8 cellular contexts compared by ENCODE assay signal in the genomic region with DNA sequence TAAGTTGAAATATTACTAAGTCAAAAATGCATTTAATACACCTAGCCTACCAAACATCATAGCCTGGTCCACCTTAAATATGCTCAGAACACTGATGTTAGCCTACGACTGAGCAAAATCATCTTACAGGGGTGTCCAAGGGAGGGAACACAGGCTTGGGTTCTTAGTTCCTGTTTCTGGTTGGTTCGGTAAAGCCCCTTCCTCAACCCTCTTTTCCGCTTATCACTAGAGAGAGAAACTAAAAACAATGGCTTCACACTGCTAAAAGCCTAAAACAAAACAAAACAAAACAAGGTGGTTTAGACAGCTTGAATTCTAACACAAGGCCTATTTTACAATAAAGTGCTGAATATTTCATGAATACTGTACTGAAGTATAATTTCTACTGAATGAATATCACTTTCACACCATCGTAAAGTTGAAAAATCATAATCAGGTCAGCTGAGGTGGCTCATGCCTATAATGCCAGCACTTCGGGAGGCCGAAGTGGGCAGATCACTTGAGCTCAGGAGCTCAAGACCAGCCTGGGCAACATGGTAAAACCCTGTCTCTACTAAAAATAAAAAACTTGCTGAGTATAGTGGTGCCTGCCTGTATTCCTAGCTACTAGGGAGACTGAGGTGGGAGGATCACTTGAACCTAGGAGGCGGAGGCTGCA.
DNase-seq lines count a peak whose midpoint lies in the region; ATAC-seq and TF ChIP-seq lines count a peak whose summit lies in the region.

No MANE protein-coding gene starts in this region.

- H3K4me1 Mint-ChIP-seq in central memory CD8-positive, alpha-beta T cell: peaks cover 53% of the 10 kb centered on the region

- H3K4me3 ChIP-seq in GM12864 (ENCODE audit: low read depth, low read length) (no peak overlapping the region; the same call in 1 of the 2 replicates), tibial artery (no peak overlapping the region), HAP-1 (no peak overlapping the region)

- peak overlapping the region; percentile 2 for H3K27ac Mint-ChIP-seq in central memory CD8-positive, alpha-beta T cell (ENCODE audit: low read depth)

- H3K27ac ChIP-seq in tibial artery: peak overlapping the region in 1 of 2 donors; percentile 27

- peak overlapping the region; percentile 31 for H3K4me3 Mint-ChIP-seq in central memory CD8-positive, alpha-beta T cell

- intact Hi-C loops in tibial artery (cut with DNase I; ENCODE audit: low total_unique reads): no loop called here

- DNase-seq in GM12864 (ENCODE audit: low read depth) (peak; percentile 42), tibial artery (no peak), HAP-1 (ENCODE audit: low spot score in 2 of 2) (no peak), dermis blood vessel endothelial cell (no peak)
- no peak for DNase-seq in central memory CD8-positive, alpha-beta T cell (ENCODE audit: low spot score in 2 of 2)
- no peak for DNase-seq in activated CD4-positive, alpha-beta T cell treated with anti-CD3 and anti-CD28 coated beads, Interleukin-2, amount 50 U/mL, for 4 hours

- H3K4me1 ChIP-seq in tibial artery (peaks cover 0 to 66% (median 28%) of the 10 kb centered on the region in 4 donors), HAP-1 (peaks cover 3% of the 10 kb centered on the region; the same call in 1 of the 2 replicates)

- H3K9me3 ChIP-seq in tibial artery (no peaks in the 10 kb centered on the region), HAP-1 (no peaks in the 10 kb centered on the region)

- TF ChIP-seq CTCF in GM12864 (IDR thresholded peaks at IDR 0.05; ENCODE audit: low read depth, low read length, missing control alignments) (no peak), tibial artery (IDR thresholded peaks at IDR 0.05) (no peak)

- peaks cover 14% of the 10 kb centered on the region for H3K36me3 Mint-ChIP-seq in central memory CD8-positive, alpha-beta T cell (ENCODE audit: insufficient read depth)

- ATAC-seq in GM19455 (IDR thresholded peaks at IDR 0.05; ENCODE audit: unreplicated experiment) (peak; percentile 82), HG03196 (IDR thresholded peaks at IDR 0.05; ENCODE audit: unreplicated experiment) (peak; percentile 75)
- ATAC-seq in central memory CD8-positive, alpha-beta T cell (replicated peaks; ENCODE audit: extremely low read depth, poor library complexity, severe bottlenecking): peak; percentile 52

- no peaks in the 10 kb centered on the region for H3K9me3 Mint-ChIP-seq in central memory CD8-positive, alpha-beta T cell

- no peaks in the 10 kb centered on the region for H3K27me3 ChIP-seq in tibial artery
- H3K27me3 ChIP-seq in HAP-1 (ENCODE audit: low read depth): no peaks in the 10 kb centered on the region

- no peaks in the 10 kb centered on the region for H3K27me3 Mint-ChIP-seq in central memory CD8-positive, alpha-beta T cell

- in situ Hi-C loops in HAP-1 (cut with MboI; ENCODE audit: low sequenced_read_pairs): no loop called here

- H3K36me3 ChIP-seq in tibial artery: no peaks in the 10 kb centered on the region
- no peaks in the 10 kb centered on the region for H3K36me3 ChIP-seq in HAP-1 (replicated peaks)
